ENCODE assay signal across 26 cellular contexts in genomic region chr11:2090172-2091111, GRCh38. TPM values are rescaled to one million over a fixed set of nuclear protein-coding genes. Genes with fewer than 3 reads are reported as not detected.
A peak's percentile ranks its signal among the peaks of the same experiment; 100 is the strongest.
DNase-seq lines count a peak whose midpoint lies in the region; ATAC-seq and TF ChIP-seq lines count a peak whose summit lies in the region.
"Had no signal": no experiment of that assay in that cellular context is flagged by ENCODE, and none has a peak within 500 bp of the region (broad histone marks: within the 10 kb centered on the region; RNA-seq: fewer than 3 reads in every experiment).

No MANE protein-coding gene starts in this region.

- H3K4me3 ChIP-seq in dorsolateral prefrontal cortex (no peak overlapping the region), neuronal stem cell (ENCODE audit: low read length in 2 of 2) (no peak overlapping the region)
- H3K4me3 ChIP-seq: SJSA1 had no signal

- no CpG with 5 or more reads among the region's 20 CpGs for WGBS in neuronal stem cell (ENCODE audit: extremely low coverage in 2 of 2, insufficient read length in 2 of 2, insufficient replicate concordance in 1 of 2), 2 donors

- H3K27ac Mint-ChIP-seq in activated naive CD8-positive, alpha-beta T cell treated with anti-CD3 and anti-CD28 coated beads, Interleukin-2, amount 10 ng/mL, durations not matched to agents 7 days and 5 days, result no peak overlapping the region
- no peak overlapping the region for H3K27ac Mint-ChIP-seq in activated naive CD8-positive, alpha-beta T cell treated with anti-CD3 and anti-CD28 coated beads, Interleukin-2, amount 50 U/mL, for 24 hours
- H3K27ac Mint-ChIP-seq: activated CD4-positive, alpha-beta T cell treated with anti-CD3 and anti-CD28 coated beads, Interleukin-2, amount 10 ng/mL, durations not matched to agents 7 days and 5 days; CD4-positive, alpha-beta memory T cell; memory B cell; progenitor cell of endocrine pancreas had no signal

- H2AFZ ChIP-seq in neuronal stem cell (ENCODE audit: low read length), result no peak overlapping the region

- ATAC-seq in activated naive CD8-positive, alpha-beta T cell treated with anti-CD3 and anti-CD28 coated beads, Interleukin-2, amount 10 ng/mL, durations not matched to agents 7 days and 5 days (ENCODE audit: low read depth), result no peak
- no peak for ATAC-seq in activated naive CD8-positive, alpha-beta T cell treated with anti-CD3 and anti-CD28 coated beads, Interleukin-2, amount 50 U/mL, for 24 hours
- ATAC-seq: left cardiac atrium had no signal

- H2BK5ac ChIP-seq in neuronal stem cell (ENCODE audit: low read length), result no peak overlapping the region

- POLR2A ChIA-PET in activated naive CD8-positive, alpha-beta T cell treated with anti-CD3 and anti-CD28 coated beads, Interleukin-2, amount 10 ng/mL, durations not matched to agents 7 days and 5 days (lab: Charles Lee), result no interaction called here

- no peaks in the 10 kb centered on the region for H3K36me3 Mint-ChIP-seq in activated naive CD8-positive, alpha-beta T cell treated with anti-CD3 and anti-CD28 coated beads, Interleukin-2, amount 10 ng/mL, durations not matched to agents 7 days and 5 days
- H3K36me3 Mint-ChIP-seq in activated naive CD8-positive, alpha-beta T cell treated with anti-CD3 and anti-CD28 coated beads, Interleukin-2, amount 50 U/mL, for 24 hours (ENCODE audit: low read depth), result no peaks in the 10 kb centered on the region
- H3K36me3 Mint-ChIP-seq: CD4-positive, alpha-beta memory T cell; memory B cell had no signal

- H3K9ac ChIP-seq in neuronal stem cell (ENCODE audit: low read depth, low read length, poor library complexity), result no peak overlapping the region

- peaks cover 6% of the 10 kb centered on the region for H3K27me3 Mint-ChIP-seq in activated naive CD8-positive, alpha-beta T cell treated with anti-CD3 and anti-CD28 coated beads, Interleukin-2, amount 10 ng/mL, durations not matched to agents 7 days and 5 days
- peaks cover 10% of the 10 kb centered on the region for H3K27me3 Mint-ChIP-seq in activated naive CD8-positive, alpha-beta T cell treated with anti-CD3 and anti-CD28 coated beads, Interleukin-2, amount 50 U/mL, for 24 hours

- peak overlapping the region; percentile 82 for H3K14ac ChIP-seq in neuronal stem cell (ENCODE audit: low read length)

- H3K79me1 ChIP-seq in neuronal stem cell (ENCODE audit: low read depth, low read length), result peaks cover 2% of the 10 kb centered on the region

- peak overlapping the region; percentile 85 for H3K23ac ChIP-seq in neuronal stem cell (ENCODE audit: low read depth, low read length, poor library complexity)

- H3K4me3 Mint-ChIP-seq in activated naive CD8-positive, alpha-beta T cell treated with anti-CD3 and anti-CD28 coated beads, Interleukin-2, amount 10 ng/mL, durations not matched to agents 7 days and 5 days, result no peak overlapping the region
- no peak overlapping the region for H3K4me3 Mint-ChIP-seq in activated naive CD8-positive, alpha-beta T cell treated with anti-CD3 and anti-CD28 coated beads, Interleukin-2, amount 50 U/mL, for 24 hours
- H3K4me3 Mint-ChIP-seq: activated CD4-positive, alpha-beta T cell treated with anti-CD3 and anti-CD28 coated beads, Interleukin-2, amount 10 ng/mL, durations not matched to agents 7 days and 5 days; CD4-positive, alpha-beta memory T cell; memory B cell; stimulated activated effector memory CD8-positive, alpha-beta T cell treated with anti-CD3 and anti-CD28 coated beads, Interleukin-12 subunit alpha, Interleukin-12 subunit beta, amount 100 ng/mL, for 72 hours had no signal

- no peak overlapping the region for H3K27ac ChIP-seq in dorsolateral prefrontal cortex
- H3K27ac ChIP-seq in neuronal stem cell (replicated peaks; ENCODE audit: low read length), result no peak overlapping the region
- H3K27ac ChIP-seq: neutrophil, SJSA1, WERI-Rb-1 had no signal

- H3K9me3 Mint-ChIP-seq in activated naive CD8-positive, alpha-beta T cell treated with anti-CD3 and anti-CD28 coated beads, Interleukin-2, amount 10 ng/mL, durations not matched to agents 7 days and 5 days, result no peaks in the 10 kb centered on the region
- no peaks in the 10 kb centered on the region for H3K9me3 Mint-ChIP-seq in activated naive CD8-positive, alpha-beta T cell treated with anti-CD3 and anti-CD28 coated beads, Interleukin-2, amount 50 U/mL, for 24 hours
- H3K9me3 Mint-ChIP-seq: activated CD4-positive, alpha-beta T cell treated with anti-CD3 and anti-CD28 coated beads, Interleukin-2, amount 10 ng/mL, durations not matched to agents 7 days and 5 days; stimulated activated effector memory CD8-positive, alpha-beta T cell treated with anti-CD3 and anti-CD28 coated beads, Interleukin-12 subunit alpha, Interleukin-12 subunit beta, amount 100 ng/mL, for 72 hours had no signal

- H4K91ac ChIP-seq in neuronal stem cell (ENCODE audit: low read depth, low read length, poor library complexity), result peak overlapping the region; percentile 64

- H3K18ac ChIP-seq in neuronal stem cell (ENCODE audit: low read length), result peak overlapping the region; percentile 71

- no peak overlapping the region for H4K8ac ChIP-seq in neuronal stem cell (ENCODE audit: low read depth, low read length)

- no peak overlapping the region for H2BK120ac ChIP-seq in neuronal stem cell (ENCODE audit: low read depth, low read length)

- intact Hi-C loops in dorsolateral prefrontal cortex (cut with DNase I), result no loop called here

- TF ChIP-seq CTCF in dorsolateral prefrontal cortex (IDR thresholded peaks at IDR 0.05 in 54 of 56, conservative IDR thresholded peaks at IDR 0.05 in 2 of 56; ENCODE audit: low read depth in 1 of 56, partially characterized antibody in 56 of 56), result no peak

- no peak overlapping the region for H2BK15ac ChIP-seq in neuronal stem cell (ENCODE audit: low read length)

- no peak overlapping the region for H3K4me2 ChIP-seq in neuronal stem cell (ENCODE audit: insufficient read depth, low read length, poor library complexity, severe bottlenecking)

- peaks cover 0 to 19% (median 0%) of the 10 kb centered on the region in 45 donors for H3K27me3 ChIP-seq in dorsolateral prefrontal cortex
- H3K27me3 ChIP-seq in neuronal stem cell (ENCODE audit: control insufficient read depth in 3 of 3, insufficient read depth in 3 of 3, low read depth in 1 of 3, low read length in 3 of 3), result peaks cover 0 to 6% (median 0%) of the 10 kb centered on the region in 3 experiments
- H3K27me3 ChIP-seq: SJSA1 had no signal

- peak overlapping the region; percentile 53 for H3K4ac ChIP-seq in neuronal stem cell (ENCODE audit: low read length)

- H3K4me1 ChIP-seq in neuronal stem cell (ENCODE audit: control insufficient read depth in 2 of 2, insufficient read depth in 1 of 2, low read depth in 1 of 2, low read length in 2 of 2), result no peaks in the 10 kb centered on the region

- H3K36me3 ChIP-seq in neuronal stem cell (replicated peaks in 1 of 2; ENCODE audit: control insufficient read depth in 2 of 2, insufficient read depth in 2 of 2, low read length in 2 of 2), result no peaks in the 10 kb centered on the region
- H3K36me3 ChIP-seq: neutrophil, WERI-Rb-1 had no signal

- peak overlapping the region; percentile 56 for H2AK5ac ChIP-seq in neuronal stem cell (ENCODE audit: low read depth, low read length)

- H3K9me3 ChIP-seq in neuronal stem cell (replicated peaks in 1 of 2; ENCODE audit: control insufficient read depth in 2 of 2, insufficient read depth in 1 of 2, low read depth in 1 of 2, low read length in 2 of 2), result peaks cover 0 to 4% of the 10 kb centered on the region in 2 donors
- H3K9me3 ChIP-seq: neutrophil had no signal

- peak; percentile 15 for DNase-seq in activated naive CD8-positive, alpha-beta T cell treated with anti-CD3 and anti-CD28 coated beads, Interleukin-2, amount 10 ng/mL, durations not matched to agents 7 days and 5 days
- DNase-seq in activated naive CD8-positive, alpha-beta T cell treated with anti-CD3 and anti-CD28 coated beads, Interleukin-2, amount 50 U/mL, for 24 hours, result no peak
- DNase-seq in dorsolateral prefrontal cortex (peak in 7 of 10 donors; percentile 1 to 34 (median 25)), neuronal stem cell (ENCODE audit: low spot score) (no peak), ureter (ENCODE audit: low spot score) (peak; percentile 28), foreskin melanocyte (no peak)
- DNase-seq in activated CD4-positive, alpha-beta T cell treated with anti-CD3 and anti-CD28 coated beads, Interleukin-2, amount 50 U/mL, for 48 hours, result no peak
- DNase-seq: activated naive CD4-positive, alpha-beta T cell treated with anti-CD3 and anti-CD28 coated beads, Interleukin-2, amount 50 U/mL, for 16 hours; amygdala; effector CD4-positive, alpha-beta T cell; GOT3; hypothalamus; left cardiac atrium; NCI-H1092; NCI-H1694 treated with DMSO at 0.1 percent for 48 hours; NCI-H510A; stimulated activated CD4-positive, alpha-beta T cell treated with anti-CD3 and anti-CD28 coated beads, Interleukin-4, amount 100 ng/mL, for 4 hours; WERI-Rb-1 had no signal

- peaks cover 2% of the 10 kb centered on the region for H3K4me1 Mint-ChIP-seq in activated naive CD8-positive, alpha-beta T cell treated with anti-CD3 and anti-CD28 coated beads, Interleukin-2, amount 10 ng/mL, durations not matched to agents 7 days and 5 days
- peaks cover 7% of the 10 kb centered on the region for H3K4me1 Mint-ChIP-seq in activated naive CD8-positive, alpha-beta T cell treated with anti-CD3 and anti-CD28 coated beads, Interleukin-2, amount 50 U/mL, for 24 hours
- H3K4me1 Mint-ChIP-seq: memory B cell had no signal

- no peak overlapping the region for H2BK12ac ChIP-seq in neuronal stem cell (ENCODE audit: low read length)

RNA-seq across cellular contexts. Expression of gene IGF2, which starts 48.7 kb away (rescaled TPM):
- total RNA-seq in activated naive CD8-positive, alpha-beta T cell treated with anti-CD3 and anti-CD28 coated beads, Interleukin-2, amount 10 ng/mL, durations not matched to agents 7 days and 5 days, result not detected
- total RNA-seq in dorsolateral prefrontal cortex (100 to 1,000 TPM in 2 of 120 experiments, 10 to 100 TPM in 51, 1 to 10 TPM in 67; 1.8 to 139 (median 9.0) TPM), ureter (61.1 TPM)
- polyA plus RNA-seq in neuronal stem cell (2013, experiment 1 of 2), result 11.8 TPM
- 11.0 TPM for polyA plus RNA-seq in neuronal stem cell (2013, experiment 2 of 2)
- total RNA-seq: CD4-positive, alpha-beta memory T cell; RPMI7951 had no signal
- polyA plus RNA-seq: CD4-positive, alpha-beta memory T cell had no signal

Comparison
In these comparisons a context has a peak if more than half of its experiments do, and no peak if none do; other contexts are left out.
1. DNase-seq: peak in activated naive CD8-positive, alpha-beta T cell treated with anti-CD3 and anti-CD28 coated beads, Interleukin-2, amount 10 ng/mL, durations not matched to agents 7 days and 5 days (single experiment), dorsolateral prefrontal cortex (7 of 10) and ureter (single experiment); none in activated naive CD8-positive, alpha-beta T cell treated with anti-CD3 and anti-CD28 coated beads, Interleukin-2, amount 50 U/mL, for 24 hours (single experiment), neuronal stem cell (single experiment), activated CD4-positive, alpha-beta T cell treated with anti-CD3 and anti-CD28 coated beads, Interleukin-2, amount 50 U/mL, for 48 hours (0 of 2) and foreskin melanocyte (single experiment).